Comparison of ENCODE assay signal across 11 cellular contexts in the genomic region with DNA sequence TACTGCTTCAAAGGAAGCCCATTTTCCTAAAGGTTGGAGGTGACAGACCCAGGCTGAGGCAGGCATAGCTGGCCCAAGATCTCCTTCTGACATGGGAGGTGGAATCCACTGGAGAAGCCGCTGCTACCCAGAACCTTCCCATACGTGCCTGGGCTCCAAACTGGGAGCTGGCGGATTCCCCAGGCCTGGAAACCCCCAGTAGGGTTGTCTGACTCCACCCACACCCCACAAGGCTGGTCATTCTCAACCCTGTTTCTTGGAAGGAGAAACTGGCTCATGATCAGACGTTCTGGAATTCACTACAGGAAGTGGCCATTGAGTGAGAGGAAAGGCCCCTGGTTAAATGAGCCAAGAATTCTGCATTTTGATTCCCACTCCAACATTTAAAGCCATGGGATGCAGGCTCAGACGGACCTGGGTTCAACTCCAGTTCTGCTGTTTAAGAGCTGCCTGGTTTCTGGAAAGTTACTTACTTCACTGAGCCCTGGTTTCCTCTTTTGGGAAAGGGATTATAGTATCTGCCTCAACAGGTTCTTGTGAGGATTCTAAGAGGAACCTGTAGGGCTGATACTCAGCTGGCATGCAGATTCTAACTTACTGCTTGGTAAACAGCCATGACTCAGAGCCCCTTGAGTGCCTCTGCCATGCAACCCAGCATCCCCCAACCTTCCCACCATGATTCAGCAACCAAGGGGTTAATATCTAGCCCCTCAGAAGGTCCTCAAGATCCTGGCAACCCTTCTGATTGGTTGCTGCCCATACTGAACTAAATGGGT. TPM values are rescaled to one million over a fixed set of nuclear protein-coding genes. Genes with fewer than 3 reads are reported as not detected.
DNase-seq lines count a peak whose midpoint lies in the region; ATAC-seq and TF ChIP-seq lines count a peak whose summit lies in the region.
"Had no signal": no experiment of that assay in that cellular context is flagged by ENCODE, and none has a peak within 500 bp of the region (broad histone marks: within the 10 kb centered on the region; RNA-seq: fewer than 3 reads in every experiment).

No MANE protein-coding gene starts in this region.

- H3K9ac ChIP-seq in Karpas-422 (ENCODE audit: low read length): no peak overlapping the region

- H4K20me1 ChIP-seq in Karpas-422 (ENCODE audit: insufficient read depth, low read depth, low read length): no peaks in the 10 kb centered on the region

- H3K27ac ChIP-seq in left ventricle myocardium inferior (replicated peaks) (no peak overlapping the region), left lung (peak overlapping the region in 1 of 2 donors; percentile 15), vagina (peak overlapping the region; percentile 88), Karpas-422 (ENCODE audit: low read length) (no peak overlapping the region)
- H3K27ac ChIP-seq: colonic mucosa had no signal

- TF ChIP-seq CTCF in left ventricle myocardium inferior (IDR thresholded peaks at IDR 0.05; ENCODE audit: borderline replicate concordance) (no peak), cardiac fibroblast (IDR thresholded peaks at IDR 0.05; ENCODE audit: low read depth, low read length) (no peak), left lung (IDR thresholded peaks at IDR 0.05) (no peak), vagina (IDR thresholded peaks at IDR 0.05) (no peak)

- H3K79me2 ChIP-seq in Karpas-422 (ENCODE audit: low read length): no peaks in the 10 kb centered on the region

- H3K4me3 ChIP-seq in left ventricle myocardium inferior (no peak overlapping the region), cardiac fibroblast (replicated peaks in 1 of 2; ENCODE audit: low read depth in 2 of 2, low read length in 2 of 2) (no peak overlapping the region), left lung (no peak overlapping the region), vagina (no peak overlapping the region), Karpas-422 (ENCODE audit: low read length) (no peak overlapping the region)
- H3K4me3 ChIP-seq: colonic mucosa had no signal

- peak; percentile 66 for DNase-seq in Right ventricle myocardium superior
- no peak for DNase-seq in left ventricle myocardium inferior
- peak; percentile 87 to 93 for DNase-seq in cardiac fibroblast (ENCODE audit: low read depth in 2 of 2)
- DNase-seq in left lung: peak in 1 of 2 donors; percentile 69
- no peak for DNase-seq in vagina (ENCODE audit: extremely low spot score in 2 of 2)
- DNase-seq in NCI-H2081 (lab: John Stamatoyannopoulos, UW): no peak
- no peak for DNase-seq in NCI-H526 (lab: John Stamatoyannopoulos, UW)
- no peak for DNase-seq in Karpas-422
- DNase-seq: BE2C, colonic mucosa, NCI-H2029 treated with DMSO at 0.1 percent for 48 hours had no signal

- no peaks in the 10 kb centered on the region for H3K9me2 ChIP-seq in Karpas-422 (replicated peaks; ENCODE audit: insufficient read depth, low read length)

- no peaks in the 10 kb centered on the region for H3K27me3 ChIP-seq in left ventricle myocardium inferior (ENCODE audit: low read depth)
- no peaks in the 10 kb centered on the region for H3K27me3 ChIP-seq in left lung
- no peaks in the 10 kb centered on the region for H3K27me3 ChIP-seq in vagina
- H3K27me3 ChIP-seq in Karpas-422 (ENCODE audit: low read length): no peaks in the 10 kb centered on the region
- H3K27me3 ChIP-seq: BE2C, colonic mucosa had no signal

- no peak overlapping the region for H2AFZ ChIP-seq in Karpas-422 (ENCODE audit: low read length)

- ATAC-seq in Right ventricle myocardium superior (ENCODE audit: poor library complexity) (peak; percentile 23), left lung (peak; percentile 66)

- intact Hi-C loops in Right ventricle myocardium superior (cut with DNase I): no loop called here
- intact Hi-C loops in left ventricle myocardium inferior (cut with micrococcal nuclease): no loop called here
- intact Hi-C loops in left lung (cut with DNase I): no loop called here
- intact Hi-C loops in vagina (cut with DNase I): no loop called here

- H3K9me3 ChIP-seq in left ventricle myocardium inferior (replicated peaks): no peaks in the 10 kb centered on the region
- no peaks in the 10 kb centered on the region for H3K9me3 ChIP-seq in left lung
- H3K9me3 ChIP-seq in vagina: no peaks in the 10 kb centered on the region
- H3K9me3 ChIP-seq in Karpas-422 (ENCODE audit: low read length): no peaks in the 10 kb centered on the region
- H3K9me3 ChIP-seq: BE2C, colonic mucosa had no signal

- H3K4me2 ChIP-seq in Karpas-422 (ENCODE audit: low read depth, low read length, poor library complexity, severe bottlenecking): no peak overlapping the region

- H3K36me3 ChIP-seq in left ventricle myocardium inferior: no peaks in the 10 kb centered on the region
- H3K36me3 ChIP-seq in left lung: no peaks in the 10 kb centered on the region
- no peaks in the 10 kb centered on the region for H3K36me3 ChIP-seq in vagina
- no peaks in the 10 kb centered on the region for H3K36me3 ChIP-seq in Karpas-422 (ENCODE audit: insufficient read depth, low read length)
- H3K36me3 ChIP-seq: BE2C, colonic mucosa had no signal

- H3K4me1 ChIP-seq in left ventricle myocardium inferior (peaks cover 58% of the 10 kb centered on the region), left lung (peaks cover 15 to 30% of the 10 kb centered on the region in 2 donors), vagina (peaks cover 66% of the 10 kb centered on the region), Karpas-422 (ENCODE audit: low read length) (no peaks in the 10 kb centered on the region)

- TF ChIP-seq POLR2A in vagina (IDR thresholded peaks at IDR 0.05): no peak

RNA-seq across cellular contexts. Expression of gene TSKU, which starts 19.4 kb away (rescaled TPM):
- total RNA-seq in Right ventricle myocardium superior: 17.2 TPM
- 12.1 TPM for total RNA-seq in left ventricle myocardium inferior
- total RNA-seq in left lung: 10 to 100 TPM; 12.7 to 15.4 TPM
- total RNA-seq in vagina: 144 TPM
- total RNA-seq in Karpas-422 (2014; rRNA removed; shearing (Covaris generic); ENCODE audit: low replicate concordance): not detected in 2 replicates

Comparison
In these comparisons a context has a peak if more than half of its experiments do, and no peak if none do; other contexts are left out.
1. DNase-seq: peak in Right ventricle myocardium superior (single experiment) and cardiac fibroblast (2 of 2); none in left ventricle myocardium inferior (single experiment), vagina (0 of 2), NCI-H2081 (0 of 2), NCI-H526 (0 of 2) and Karpas-422 (single experiment).
2. RNA of gene TSKU, which starts 19.4 kb away (total RNA-seq): 144 TPM in vagina (single experiment), 17.2 TPM in Right ventricle myocardium superior (single experiment), 12.7 to 15.4 TPM in left lung and 12.1 TPM in left ventricle myocardium inferior (single experiment); not detected in Karpas-422; every median in the first group is over 10 times any median in the second.